13 cellular contexts compared by ENCODE assay signal in genomic region chr10:79111846-79112614, GRCh38. TPM values are rescaled to one million over a fixed set of nuclear protein-coding genes. Genes with fewer than 3 reads are reported as not detected.
A peak's percentile ranks its signal among the peaks of the same experiment; 100 is the strongest.
DNase-seq lines count a peak whose midpoint lies in the region; ATAC-seq and TF ChIP-seq lines count a peak whose summit lies in the region.
"Had no signal": no experiment of that assay in that cellular context is flagged by ENCODE, and none has a peak within 500 bp of the region (broad histone marks: within the 10 kb centered on the region; RNA-seq: fewer than 3 reads in every experiment).

No MANE protein-coding gene starts in this region.

- DNase-seq in RWPE2 (ENCODE audit: low spot score) (no peak), epithelial cell of prostate (ENCODE audit: low read depth, low spot score) (no peak), thoracic aorta (ENCODE audit: low spot score) (no peak), NCI-H748 treated with DMSO at 0.1 percent for 48 hours (lab: John Stamatoyannopoulos, UW) (no peak), COLO829 (ENCODE audit: low spot score) (no peak), HPDE6-E6E7 (ENCODE audit: extremely low spot score) (no peak)
- DNase-seq: activated naive CD4-positive, alpha-beta T cell treated with anti-CD3 and anti-CD28 coated beads for 36 hours; Caco-2; effector CD4-positive, alpha-beta T cell; NCI-H1048; stimulated activated naive CD8-positive, alpha-beta T cell treated with anti-CD3 and anti-CD28 coated beads, Interleukin-15, amount 100 ng/mL, for 72 hours had no signal

- H3K9ac ChIP-seq in muscle layer of colon (ENCODE audit: low read length): peak overlapping the region; percentile 36

- H3K9me3 ChIP-seq in RWPE2 (ENCODE audit: severe bottlenecking) (no peaks in the 10 kb centered on the region), muscle layer of colon (ENCODE audit: low read length) (no peaks in the 10 kb centered on the region), thoracic aorta (no peaks in the 10 kb centered on the region)
- H3K9me3 ChIP-seq: Caco-2 had no signal

- H3K27me3 ChIP-seq in RWPE2 (ENCODE audit: insufficient read depth, poor library complexity, severe bottlenecking): no peaks in the 10 kb centered on the region
- no peaks in the 10 kb centered on the region for H3K27me3 ChIP-seq in muscle layer of colon (ENCODE audit: control insufficient read depth in 1 of 2, insufficient read depth in 2 of 2, low read length in 2 of 2)
- H3K27me3 ChIP-seq in thoracic aorta (replicated peaks; ENCODE audit: insufficient read depth): no peaks in the 10 kb centered on the region

- H3K4me1 ChIP-seq in RWPE2 (ENCODE audit: insufficient read depth, poor library complexity, severe bottlenecking) (peaks cover 27% of the 10 kb centered on the region), muscle layer of colon (ENCODE audit: insufficient read depth, low read length) (peaks cover 92% of the 10 kb centered on the region), thoracic aorta (ENCODE audit: control insufficient read depth in 1 of 2, low read depth in 2 of 2) (peaks cover 8 to 35% of the 10 kb centered on the region in 2 donors)

- H3K4me3 ChIP-seq in RWPE2 (ENCODE audit: severe bottlenecking): no peak overlapping the region
- no peak overlapping the region for H3K4me3 ChIP-seq in muscle layer of colon (ENCODE audit: low read depth in 1 of 2, low read length in 2 of 2)
- no peak overlapping the region for H3K4me3 ChIP-seq in thoracic aorta

- no peak for ATAC-seq in RWPE2 (ENCODE audit: low read depth)
- ATAC-seq in thoracic aorta (ENCODE audit: insufficient number of reproducible peaks, low FRiP score, low read depth): no peak
- ATAC-seq in GM18867 (IDR thresholded peaks at IDR 0.05; ENCODE audit: unreplicated experiment): no peak
- ATAC-seq: stimulated activated naive CD8-positive, alpha-beta T cell treated with anti-CD3 and anti-CD28 coated beads, Interleukin-15, amount 100 ng/mL, for 72 hours had no signal

- TF ChIP-seq CTCF in RWPE2 (IDR thresholded peaks at IDR 0.05; ENCODE audit: poor library complexity, severe bottlenecking) (no peak), thoracic aorta (IDR thresholded peaks at IDR 0.05) (no peak)

- H3K27ac ChIP-seq in RWPE2 (ENCODE audit: poor library complexity, severe bottlenecking) (peak overlapping the region; percentile 75), epithelial cell of prostate (peak overlapping the region; percentile 73), muscle layer of colon (ENCODE audit: low read depth, low read length) (peak overlapping the region; percentile 92), thoracic aorta (peak overlapping the region; percentile 48 to 50)

- H3K36me3 ChIP-seq in RWPE2 (ENCODE audit: low read depth) (peaks cover 4% of the 10 kb centered on the region; the same call in 1 of the 2 replicates), muscle layer of colon (ENCODE audit: insufficient read depth, low read length) (peaks cover 7% of the 10 kb centered on the region), thoracic aorta (peaks cover 6% of the 10 kb centered on the region)

RNA-seq across cellular contexts. Expression of gene ZMIZ1, which starts 43.3 kb away (rescaled TPM):
- total RNA-seq in thoracic aorta: 10 to 100 TPM; 57.8 to 81.6 TPM
